In genomic region chr1:36153476-36153875, GRCh38 we compare ENCODE assay signal across 15 cellular contexts. TPM values are rescaled to one million over a fixed set of nuclear protein-coding genes. Genes with fewer than 3 reads are reported as not detected.
DNase-seq lines count a peak whose midpoint lies in the region; ATAC-seq and TF ChIP-seq lines count a peak whose summit lies in the region.
"Had no signal": no experiment of that assay in that cellular context is flagged by ENCODE, and none has a peak within 500 bp of the region (broad histone marks: within the 10 kb centered on the region; RNA-seq: fewer than 3 reads in every experiment).

No MANE protein-coding gene starts in this region.

- TF ChIP-seq EP300 in suprapubic skin (IDR thresholded peaks at IDR 0.05), result no peak

- peaks cover 14% of the 10 kb centered on the region for H3K36me3 Mint-ChIP-seq in activated CD8-positive, alpha-beta T cell treated with anti-CD3 and anti-CD28 coated beads, Interleukin-2, amount 10 ng/mL, durations not matched to agents 7 days and 5 days (ENCODE audit: low read depth)
- H3K36me3 Mint-ChIP-seq in naive thymus-derived CD8-positive, alpha-beta T cell, result peaks cover 0 to 2% (median 0%) of the 10 kb centered on the region in 3 donors

- TF ChIP-seq POLR2A in vagina (IDR thresholded peaks at IDR 0.05), result no peak
- TF ChIP-seq POLR2A in suprapubic skin (IDR thresholded peaks at IDR 0.05), result no peak

- no peaks in the 10 kb centered on the region for H3K27me3 ChIP-seq in left ventricle myocardium inferior (ENCODE audit: low read depth)
- H3K27me3 ChIP-seq in vagina, result no peaks in the 10 kb centered on the region
- no peaks in the 10 kb centered on the region for H3K27me3 ChIP-seq in suprapubic skin
- H3K27me3 ChIP-seq: ovary had no signal

- no peak overlapping the region for H3K4me3 Mint-ChIP-seq in activated CD8-positive, alpha-beta T cell treated with anti-CD3 and anti-CD28 coated beads, Interleukin-2, amount 10 ng/mL, durations not matched to agents 7 days and 5 days
- peak overlapping the region in 9 of 10 donors; percentile 27 to 95 (median 62) for H3K4me3 Mint-ChIP-seq in naive thymus-derived CD8-positive, alpha-beta T cell

- 89% methylated on average over 6 of the region's 6 CpGs for WGBS in suprapubic skin

- H3K36me3 ChIP-seq in left ventricle myocardium inferior (peaks cover 5% of the 10 kb centered on the region), vagina (no peaks in the 10 kb centered on the region), suprapubic skin (no peaks in the 10 kb centered on the region)
- H3K36me3 ChIP-seq: ovary had no signal

- peaks cover 76% of the 10 kb centered on the region for H3K4me1 Mint-ChIP-seq in activated CD8-positive, alpha-beta T cell treated with anti-CD3 and anti-CD28 coated beads, Interleukin-2, amount 10 ng/mL, durations not matched to agents 7 days and 5 days (ENCODE audit: low read depth)
- H3K4me1 Mint-ChIP-seq in naive thymus-derived CD8-positive, alpha-beta T cell, result peaks cover 36 to 80% (median 76%) of the 10 kb centered on the region in 4 donors

- peak overlapping the region; percentile 100 for H3K27ac ChIP-seq in left ventricle myocardium inferior (replicated peaks)
- H3K27ac ChIP-seq in vagina, result peak overlapping the region; percentile 99
- H3K27ac ChIP-seq in suprapubic skin, result no peak overlapping the region
- H3K27ac ChIP-seq: ovary had no signal

- H3K9me3 Mint-ChIP-seq in activated CD8-positive, alpha-beta T cell treated with anti-CD3 and anti-CD28 coated beads, Interleukin-2, amount 10 ng/mL, durations not matched to agents 7 days and 5 days (ENCODE audit: insufficient read depth), result no peaks in the 10 kb centered on the region
- no peaks in the 10 kb centered on the region for H3K9me3 Mint-ChIP-seq in naive thymus-derived CD8-positive, alpha-beta T cell

- peak overlapping the region; percentile 89 for H3K27ac Mint-ChIP-seq in activated CD8-positive, alpha-beta T cell treated with anti-CD3 and anti-CD28 coated beads, Interleukin-2, amount 10 ng/mL, durations not matched to agents 7 days and 5 days
- H3K27ac Mint-ChIP-seq in naive thymus-derived CD8-positive, alpha-beta T cell, result peak overlapping the region; percentile 89 to 99 (median 94)

- POLR2A ChIA-PET in activated CD8-positive, alpha-beta T cell treated with anti-CD3 and anti-CD28 coated beads, Interleukin-2, amount 10 ng/mL, durations not matched to agents 7 days and 5 days (lab: Charles Lee), result interaction anchor here (0.7 to 1.4 kb wide), 4 partner anchors 9 to 71 kb away, joined by 3 to 4 read pairs (median 4); partner anchors contain the start of gene THRAP3
- POLR2A ChIA-PET in naive thymus-derived CD8-positive, alpha-beta T cell (lab: Charles Lee), result interaction anchor here (0.6 to 10.1 kb wide), 4 partner anchors 8 to 213 kb away, joined by 4 to 227 read pairs (median 90); no protein-coding TSS in a partner anchor

- no peak overlapping the region for H3K4me3 ChIP-seq in left ventricle myocardium inferior
- no peak overlapping the region for H3K4me3 ChIP-seq in vagina
- H3K4me3 ChIP-seq in suprapubic skin, result no peak overlapping the region
- H3K4me3 ChIP-seq: ovary had no signal

- no peak for ATAC-seq in Right ventricle myocardium inferior
- ATAC-seq in activated CD8-positive, alpha-beta T cell treated with anti-CD3 and anti-CD28 coated beads, Interleukin-2, amount 10 ng/mL, durations not matched to agents 7 days and 5 days, result no peak
- no peak for ATAC-seq in naive thymus-derived CD8-positive, alpha-beta T cell

- TF ChIP-seq CTCF in left ventricle myocardium inferior (IDR thresholded peaks at IDR 0.05; ENCODE audit: borderline replicate concordance), result no peak
- TF ChIP-seq CTCF in vagina (IDR thresholded peaks at IDR 0.05), result no peak
- no peak for TF ChIP-seq CTCF in suprapubic skin (IDR thresholded peaks at IDR 0.05)

- H3K4me1 ChIP-seq in left ventricle myocardium inferior, result peaks cover 84% of the 10 kb centered on the region
- H3K4me1 ChIP-seq in vagina, result peaks cover 61% of the 10 kb centered on the region
- peaks cover 63% of the 10 kb centered on the region for H3K4me1 ChIP-seq in suprapubic skin

- DNase-seq in left ventricle myocardium inferior, result no peak
- no peak for DNase-seq in Right ventricle myocardium inferior (ENCODE audit: missing footprints)
- no peak for DNase-seq in activated CD8-positive, alpha-beta T cell treated with anti-CD3 and anti-CD28 coated beads, Interleukin-2, amount 10 ng/mL, durations not matched to agents 7 days and 5 days
- DNase-seq in naive thymus-derived CD8-positive, alpha-beta T cell, result no peak
- DNase-seq in vagina (ENCODE audit: extremely low spot score in 2 of 2), result no peak
- DNase-seq in activated effector memory CD4-positive, alpha-beta T cell treated with anti-CD3 and anti-CD28 coated beads, Interleukin-2, amount 50 U/mL, for 16 hours, result no peak
- no peak for DNase-seq in suprapubic skin (ENCODE audit: low spot score in 2 of 2)
- no peak for DNase-seq in nucleus accumbens (lab: John Stamatoyannopoulos, UW)
- DNase-seq: AML-193; dermis blood vessel endothelial cell; ovary; SHP77; stimulated activated CD4-positive, alpha-beta T cell treated with anti-CD3 and anti-CD28 coated beads, Interleukin-12 subunit alpha, Interleukin-12 subunit beta, amount 100 ng/mL, for 4 hours; trophoblast cell had no signal

- H3K27me3 Mint-ChIP-seq in activated CD8-positive, alpha-beta T cell treated with anti-CD3 and anti-CD28 coated beads, Interleukin-2, amount 10 ng/mL, durations not matched to agents 7 days and 5 days (ENCODE audit: low read depth), result no peaks in the 10 kb centered on the region
- no peaks in the 10 kb centered on the region for H3K27me3 Mint-ChIP-seq in naive thymus-derived CD8-positive, alpha-beta T cell

- H3K9me3 ChIP-seq in left ventricle myocardium inferior (replicated peaks), result no peaks in the 10 kb centered on the region
- no peaks in the 10 kb centered on the region for H3K9me3 ChIP-seq in vagina
- H3K9me3 ChIP-seq in suprapubic skin, result no peaks in the 10 kb centered on the region
- H3K9me3 ChIP-seq: ovary had no signal

- intact Hi-C loops in left ventricle myocardium inferior (cut with micrococcal nuclease), result no loop called here
- intact Hi-C loops in Right ventricle myocardium inferior (cut with DNase I), result loop anchor here (5.0 kb wide), 1 partner anchor 234 kb away; the partner anchor contains the start of gene STK40
- intact Hi-C loops in vagina (cut with DNase I), result loop anchor here (5.0 to 10.0 kb wide), 4 partner anchors 34 to 231 kb away; partner anchors contain the start of genes STK40 and THRAP3

- CTCF ChIA-PET in activated CD8-positive, alpha-beta T cell treated with anti-CD3 and anti-CD28 coated beads, Interleukin-2, amount 10 ng/mL, durations not matched to agents 7 days and 5 days (lab: Charles Lee), result interaction anchor here (0.6 to 6.3 kb wide), 4 partner anchors 8 to 132 kb away, joined by 3 to 157 read pairs (median 12); no protein-coding TSS in a partner anchor

RNA-seq across cellular contexts. Expression of gene MAP7D1, which starts 2.5 kb away (rescaled TPM):
- total RNA-seq in left ventricle myocardium inferior (363 TPM), Right ventricle myocardium inferior (383 TPM), vagina (93.8 TPM), suprapubic skin (100 to 1,000 TPM in 1 of 4 donors, 10 to 100 TPM in 3; 80.0 to 119 (median 94.6) TPM)
- total RNA-seq in activated CD8-positive, alpha-beta T cell treated with anti-CD3 and anti-CD28 coated beads, Interleukin-2, amount 10 ng/mL, durations not matched to agents 7 days and 5 days, result 100 to 1,000 TPM; 235 to 245 TPM
- total RNA-seq in naive thymus-derived CD8-positive, alpha-beta T cell, result 100 to 1,000 TPM; 266 to 275 TPM
- 10 to 100 TPM; 13.3 to 67.1 (median 20.1) TPM for polyA plus RNA-seq in naive thymus-derived CD8-positive, alpha-beta T cell

RNA-seq across cellular contexts. Expression of gene TRAPPC3, which starts 4.2 kb away (rescaled TPM):
- 54.6 TPM for total RNA-seq in left ventricle myocardium inferior
- 53.9 TPM for total RNA-seq in Right ventricle myocardium inferior
- 10 to 100 TPM; 55.6 to 56.4 TPM for total RNA-seq in activated CD8-positive, alpha-beta T cell treated with anti-CD3 and anti-CD28 coated beads, Interleukin-2, amount 10 ng/mL, durations not matched to agents 7 days and 5 days
- total RNA-seq in naive thymus-derived CD8-positive, alpha-beta T cell, result 10 to 100 TPM; 44.6 to 53.7 TPM
- 100 to 1,000 TPM in 2 of 3 donors, 10 to 100 TPM in 1; 99.9 to 115 (median 110) TPM for polyA plus RNA-seq in naive thymus-derived CD8-positive, alpha-beta T cell
- 52.1 TPM for total RNA-seq in vagina
- total RNA-seq in suprapubic skin, result 100 to 1,000 TPM in 2 of 4 donors, 10 to 100 TPM in 2; 68.7 to 111 (median 97.5) TPM

RNA-seq across cellular contexts. Expression of gene COL8A2, which starts 28.5 kb away (rescaled TPM):
- total RNA-seq in left ventricle myocardium inferior (1.2 TPM), Right ventricle myocardium inferior (1.0 TPM), vagina (6.4 TPM), suprapubic skin (1 to 10 TPM; 4.9 to 5.6 (median 5.2) TPM)
- under 1 TPM in 1 of 2 experiments, not detected in 1; 0.08 TPM for total RNA-seq in activated CD8-positive, alpha-beta T cell treated with anti-CD3 and anti-CD28 coated beads, Interleukin-2, amount 10 ng/mL, durations not matched to agents 7 days and 5 days
- total RNA-seq in naive thymus-derived CD8-positive, alpha-beta T cell, result under 1 TPM; 0.22 to 0.31 TPM
- under 1 TPM; 0.07 to 0.22 (median 0.15) TPM for polyA plus RNA-seq in naive thymus-derived CD8-positive, alpha-beta T cell
- total RNA-seq: HT-29 had no signal
